In the genomic region with DNA sequence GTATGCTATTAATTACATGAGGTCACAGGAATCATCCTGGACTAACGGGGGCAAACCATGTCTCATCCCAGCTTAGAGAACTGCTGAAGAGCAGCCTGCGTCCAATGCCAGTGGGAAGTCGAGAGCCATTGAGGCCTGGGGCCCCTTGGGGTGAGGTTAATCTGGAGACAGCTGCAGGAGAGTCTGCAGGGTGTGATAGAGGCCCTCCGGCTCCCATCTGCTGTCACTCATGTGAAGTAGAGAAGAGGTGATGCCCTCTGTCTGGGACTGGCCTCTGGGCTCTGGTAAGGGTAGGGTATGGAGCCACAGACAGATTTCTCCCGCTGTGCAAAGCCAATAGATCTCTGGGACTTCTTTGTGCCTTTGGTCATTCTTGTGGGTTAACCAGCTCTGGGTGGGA, we compare ENCODE assay signal across 1 cellular context.
TF ChIP-seq lines count a peak whose summit lies in the region.

No MANE protein-coding gene starts in this region.

TF ChIP-seq in IMR-90, 13 proteins besides CTCF, POLR2A, EP300 and RAD21:
- TF ChIP-seq FOS (IDR thresholded peaks at IDR 0.05; ENCODE audit: low read depth, low read length) (no peak), MAFK (IDR thresholded peaks at IDR 0.05; ENCODE audit: low read depth, low read length) (no peak), CHD1 (IDR thresholded peaks at IDR 0.05; ENCODE audit: low read depth, low read length) (no peak), MXI1 (IDR thresholded peaks at IDR 0.05; ENCODE audit: borderline replicate concordance, low read depth, low read length) (no peak), RCOR1 (IDR thresholded peaks at IDR 0.05; ENCODE audit: insufficient replicate concordance, low read length) (no peak), NFE2L2 (IDR thresholded peaks at IDR 0.05; ENCODE audit: low read depth, low read length) (no peak), CEBPB (IDR thresholded peaks at IDR 0.05; ENCODE audit: low read depth, low read length) (no peak), BHLHE40 (IDR thresholded peaks at IDR 0.05; ENCODE audit: low read depth, low read length) (no peak), MAZ (IDR thresholded peaks at IDR 0.05; ENCODE audit: borderline replicate concordance, low read depth, low read length) (no peak), RFX5 (IDR thresholded peaks at IDR 0.05; ENCODE audit: low read depth, low read length) (no peak)
- TF ChIP-seq, protein P1, sequence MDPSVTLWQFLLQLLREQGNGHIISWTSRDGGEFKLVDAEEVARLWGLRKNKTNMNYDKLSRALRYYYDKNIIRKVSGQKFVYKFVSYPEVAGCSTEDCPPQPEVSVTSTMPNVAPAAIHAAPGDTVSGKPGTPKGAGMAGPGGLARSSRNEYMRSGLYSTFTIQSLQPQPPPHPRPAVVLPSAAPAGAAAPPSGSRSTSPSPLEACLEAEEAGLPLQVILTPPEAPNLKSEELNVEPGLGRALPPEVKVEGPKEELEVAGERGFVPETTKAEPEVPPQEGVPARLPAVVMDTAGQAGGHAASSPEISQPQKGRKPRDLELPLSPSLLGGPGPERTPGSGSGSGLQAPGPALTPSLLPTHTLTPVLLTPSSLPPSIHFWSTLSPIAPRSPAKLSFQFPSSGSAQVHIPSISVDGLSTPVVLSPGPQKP (IDR thresholded peaks at IDR 0.05; ENCODE audit: borderline replicate concordance, low read depth, low read length), result no peak
